ENCODE assay signal across 18 cellular contexts in the genomic region with DNA sequence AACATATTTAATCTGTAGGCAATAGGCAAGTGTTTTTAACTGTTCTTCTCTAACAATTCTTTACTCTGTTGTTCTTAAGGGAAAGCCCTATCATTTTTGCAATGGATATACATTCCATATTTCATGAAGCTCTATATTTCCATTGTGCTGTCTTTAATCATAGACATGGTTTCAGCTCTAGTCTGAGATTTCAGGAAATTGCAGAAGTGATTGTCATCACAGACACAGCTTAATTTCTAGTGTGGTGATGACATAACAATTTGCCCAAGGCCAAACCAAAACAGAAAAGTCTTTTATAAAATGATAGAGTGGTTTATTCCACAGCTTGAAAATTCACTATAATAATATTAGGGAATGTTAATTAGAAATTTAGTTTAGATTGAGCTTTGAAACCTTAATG.
DNase-seq lines count a peak whose midpoint lies in the region; ATAC-seq and TF ChIP-seq lines count a peak whose summit lies in the region.
"Had no signal": no experiment of that assay in that cellular context is flagged by ENCODE, and none has a peak within 500 bp of the region (broad histone marks: within the 10 kb centered on the region; RNA-seq: fewer than 3 reads in every experiment).

No MANE protein-coding gene starts in this region.

- H3K4me1 Mint-ChIP-seq in activated CD4-positive, alpha-beta memory T cell treated with anti-CD3 and anti-CD28 coated beads, Interleukin-2, amount 10 ng/mL, durations not matched to agents 7 days and 5 days: no peaks in the 10 kb centered on the region
- H3K4me1 Mint-ChIP-seq: activated CD8-positive, alpha-beta memory T cell treated with anti-CD3 and anti-CD28 coated beads, Interleukin-2, amount 10 ng/mL, durations not matched to agents 7 days and 5 days; natural killer cell had no signal

- no peaks in the 10 kb centered on the region for H3K9me3 Mint-ChIP-seq in activated CD4-positive, alpha-beta memory T cell treated with anti-CD3 and anti-CD28 coated beads, Interleukin-2, amount 10 ng/mL, durations not matched to agents 7 days and 5 days

- CTCF ChIA-PET in activated CD4-positive, alpha-beta memory T cell treated with anti-CD3 and anti-CD28 coated beads, Interleukin-2, amount 10 ng/mL, durations not matched to agents 7 days and 5 days (lab: Charles Lee): no interaction called here

- no peak for TF ChIP-seq CTCF in astrocyte of the spinal cord (IDR thresholded peaks at IDR 0.05; ENCODE audit: low read depth, low read length)

- H3K4me3 Mint-ChIP-seq in activated CD4-positive, alpha-beta memory T cell treated with anti-CD3 and anti-CD28 coated beads, Interleukin-2, amount 10 ng/mL, durations not matched to agents 7 days and 5 days: no peak overlapping the region
- H3K4me3 Mint-ChIP-seq: activated CD8-positive, alpha-beta memory T cell treated with anti-CD3 and anti-CD28 coated beads, Interleukin-2, amount 10 ng/mL, durations not matched to agents 7 days and 5 days; natural killer cell had no signal

- H3K36me3 Mint-ChIP-seq in activated CD4-positive, alpha-beta memory T cell treated with anti-CD3 and anti-CD28 coated beads, Interleukin-2, amount 10 ng/mL, durations not matched to agents 7 days and 5 days (ENCODE audit: low read depth): no peaks in the 10 kb centered on the region
- H3K36me3 Mint-ChIP-seq: activated CD8-positive, alpha-beta memory T cell treated with anti-CD3 and anti-CD28 coated beads, Interleukin-2, amount 10 ng/mL, durations not matched to agents 7 days and 5 days had no signal

- ATAC-seq in GM18867 (IDR thresholded peaks at IDR 0.05; ENCODE audit: unreplicated experiment): no peak
- ATAC-seq: activated CD8-positive, alpha-beta memory T cell treated with anti-CD3 and anti-CD28 coated beads, Interleukin-2, amount 10 ng/mL, durations not matched to agents 7 days and 5 days; natural killer cell had no signal

- H3K27ac Mint-ChIP-seq in activated CD4-positive, alpha-beta memory T cell treated with anti-CD3 and anti-CD28 coated beads, Interleukin-2, amount 10 ng/mL, durations not matched to agents 7 days and 5 days: no peak overlapping the region
- H3K27ac Mint-ChIP-seq: activated CD8-positive, alpha-beta memory T cell treated with anti-CD3 and anti-CD28 coated beads, Interleukin-2, amount 10 ng/mL, durations not matched to agents 7 days and 5 days; natural killer cell had no signal

- in situ Hi-C loops in astrocyte of the spinal cord (cut with HindIII; ENCODE audit: low sequenced_read_pairs): no loop called here

- H3K27me3 Mint-ChIP-seq in activated CD4-positive, alpha-beta memory T cell treated with anti-CD3 and anti-CD28 coated beads, Interleukin-2, amount 10 ng/mL, durations not matched to agents 7 days and 5 days: no peaks in the 10 kb centered on the region
- H3K27me3 Mint-ChIP-seq: activated CD8-positive, alpha-beta memory T cell treated with anti-CD3 and anti-CD28 coated beads, Interleukin-2, amount 10 ng/mL, durations not matched to agents 7 days and 5 days had no signal

- DNase-seq in COLO829 (ENCODE audit: low spot score): peak; percentile 75
- peak; percentile 3 for DNase-seq in MV-4-11 (lab: John Stamatoyannopoulos, UW)
- DNase-seq in astrocyte of the spinal cord (ENCODE audit: low read depth, low spot score): peak; percentile 44
- peak; percentile 34 for DNase-seq in glomerular endothelial cell (ENCODE audit: extremely low read depth, low read depth, low spot score)
- no peak for DNase-seq in activated CD4-positive, alpha-beta memory T cell treated with anti-CD3 and anti-CD28 coated beads, Interleukin-2, amount 10 ng/mL, durations not matched to agents 7 days and 5 days
- no peak for DNase-seq in amniotic stem cell (lab: John Stamatoyannopoulos, UW)
- DNase-seq in SHP77 treated with DMSO at 0.1 percent for 48 hours (lab: John Stamatoyannopoulos, UW): no peak
- DNase-seq: activated CD4-positive, CD25-positive, alpha-beta regulatory T cell; activated CD8-positive, alpha-beta memory T cell treated with anti-CD3 and anti-CD28 coated beads, Interleukin-2, amount 10 ng/mL, durations not matched to agents 7 days and 5 days; activated effector memory CD4-positive, alpha-beta T cell treated with anti-CD3 and anti-CD28 coated beads, Interleukin-2, amount 50 U/mL, for 16 hours; AML-193; Calu3; KG1; natural killer cell; NCI-H1694; NCI-H510A had no signal

- H3K4me3 ChIP-seq in astrocyte of the spinal cord (ENCODE audit: low read depth, low read length): no peak overlapping the region
- H3K4me3 ChIP-seq: ascending aorta had no signal

- POLR2A ChIA-PET in activated CD4-positive, alpha-beta memory T cell treated with anti-CD3 and anti-CD28 coated beads, Interleukin-2, amount 10 ng/mL, durations not matched to agents 7 days and 5 days (lab: Charles Lee): no interaction called here

Comparison
In these comparisons a context has a peak if more than half of its experiments do, and no peak if none do; other contexts are left out.
1. DNase-seq: peak in COLO829 (single experiment), MV-4-11 (single experiment), astrocyte of the spinal cord (single experiment) and glomerular endothelial cell (single experiment); none in activated CD4-positive, alpha-beta memory T cell treated with anti-CD3 and anti-CD28 coated beads, Interleukin-2, amount 10 ng/mL, durations not matched to agents 7 days and 5 days (single experiment), amniotic stem cell (single experiment) and SHP77 treated with DMSO at 0.1 percent for 48 hours (single experiment).